ENCODE assay signal across 8 cellular contexts in genomic region chr18:45967007-45967706, GRCh38. TPM values are rescaled to one million over a fixed set of nuclear protein-coding genes. Genes with fewer than 3 reads are reported as not detected.
DNase-seq lines count a peak whose midpoint lies in the region; ATAC-seq and TF ChIP-seq lines count a peak whose summit lies in the region.

TSS of gene EPG5 (minus strand) at chr18:45967329. CDS start at chr18:45967239, 90 bp downstream.

- H3K27ac ChIP-seq in spleen, result peak within 1 kb of the TSS; percentile 68 to 94 (median 86)

- H3K4me1 ChIP-seq in spleen, result peaks cover 13 to 59% (median 47%) of the 10 kb centered on the region in 6 donors

- H3K4me3 ChIP-seq in AG10803 (ENCODE audit: low read length) (peak within 1 kb of the TSS; percentile 98), spleen (peak within 1 kb of the TSS; percentile 60 to 91 (median 82))

- peak; percentile 98 for ATAC-seq in GM19035 (IDR thresholded peaks at IDR 0.05; ENCODE audit: unreplicated experiment)
- ATAC-seq in HG03342 (IDR thresholded peaks at IDR 0.05; ENCODE audit: unreplicated experiment), result peak; percentile 97

- no peaks in the 10 kb centered on the region for H3K27me3 ChIP-seq in spleen (replicated peaks in 1 of 7)

- WGBS in spleen, 5 donors, result 0 to 2% (median 0%) methylated on average over 39 to 50 of the region's 50 CpGs

- H3K36me3 ChIP-seq in spleen, result peaks cover 0 to 23% (median 0%) of the 10 kb centered on the region in 6 donors

- TF ChIP-seq CTCF in AG10803 (conservative IDR thresholded peaks at IDR 0.05; ENCODE audit: low read length), result no peak
- peak in 1 of 11 experiments; percentile 28 for TF ChIP-seq CTCF in spleen (IDR thresholded peaks at IDR 0.05 in 8 of 11, conservative IDR thresholded peaks at IDR 0.05 in 3 of 11)

- TF ChIP-seq POLR2A in spleen (IDR thresholded peaks at IDR 0.05), result peak in 1 of 3 donors; percentile 16

- DNase-seq in AG10803 (ENCODE audit: low read depth), result peak; percentile 93
- DNase-seq in NCI-H345 treated with DMSO at 0.1 percent for 48 hours (lab: John Stamatoyannopoulos, UW; ENCODE audit: unreplicated experiment), result peak; percentile 80
- peak; percentile 80 to 88 (median 82) for DNase-seq in activated CD4-positive, CD25-positive, alpha-beta regulatory T cell (lab: John Stamatoyannopoulos, UW)
- peak; percentile 90 for DNase-seq in central memory CD4-positive, alpha-beta T cell
- DNase-seq in iris pigment epithelial cell (ENCODE audit: low read depth), result peak; percentile 98
- DNase-seq in spleen, result peak; percentile 99

- H3K9me3 ChIP-seq in spleen, result no peaks in the 10 kb centered on the region

- intact Hi-C loops in spleen (cut with DNase I; ENCODE audit: low total_unique reads), result no loop called here

RNA-seq across cellular contexts. Expression of gene EPG5, which starts in this region (rescaled TPM):
- total RNA-seq in spleen, result 10 to 100 TPM; 38.3 to 67.9 (median 49.0) TPM
- 1 to 10 TPM; 4.6 to 6.5 (median 5.7) TPM for polyA plus RNA-seq in spleen

Comparison
In these comparisons a context has a peak if more than half of its experiments do, and no peak if none do; other contexts are left out.
1. Peak in every context shown above with its lines: DNase-seq, ATAC-seq, H3K4me3 ChIP-seq and H3K27ac ChIP-seq.